8 cellular contexts compared by ENCODE assay signal in genomic region chr10:86522385-86522855, GRCh38. TPM values are rescaled to one million over a fixed set of nuclear protein-coding genes. Genes with fewer than 3 reads are reported as not detected.
A peak's percentile ranks its signal among the peaks of the same experiment; 100 is the strongest.
DNase-seq lines count a peak whose midpoint lies in the region; ATAC-seq, FAIRE-seq and TF ChIP-seq lines count a peak whose summit lies in the region.

No MANE protein-coding gene starts in this region.

- 33% methylated on average over 13 of the region's 13 CpGs for WGBS in A549 (ENCODE audit: missing lambda C conversion rate)
- 8 to 14% (median 12%) methylated on average over 13 of the region's 13 CpGs for WGBS in stomach, 5 donors

- H3K4me3 ChIP-seq in A549 = peak overlapping the region; percentile 95
- H3K4me3 ChIP-seq in GM23338 = peak overlapping the region; percentile 96
- H3K4me3 ChIP-seq in iPS-15b (ENCODE audit: low read depth, low read length) = peak overlapping the region; percentile 84
- H3K4me3 ChIP-seq in stomach = peak overlapping the region; percentile 76 to 97 (median 93)

- no peak for TF ChIP-seq POLR2A in A549 (IDR thresholded peaks at IDR 0.05; ENCODE audit: low read length)
- no peak for TF ChIP-seq POLR2A in stomach (IDR thresholded peaks at IDR 0.05)

- no peak for TF ChIP-seq RAD21 in A549 (conservative IDR thresholded peaks at IDR 0.05 in 1 of 2, IDR thresholded peaks at IDR 0.05 in 1 of 2)

- H3K4me1 Mint-ChIP-seq in GM23338 = peaks cover 31% of the 10 kb centered on the region
- peaks cover 53% of the 10 kb centered on the region for H3K4me1 Mint-ChIP-seq in activated CD8-positive, alpha-beta T cell treated with anti-CD3 and anti-CD28 coated beads for 36 hours (ENCODE audit: low read depth)

- peaks cover 28% of the 10 kb centered on the region for H4K20me1 ChIP-seq in GM23338 (replicated peaks; ENCODE audit: insufficient read depth)

- POLR2A ChIA-PET in A549 (lab: Yijun Ruan, JAX) = interaction anchor here (0.7 to 2.1 kb wide), 4 partner anchors 10 to 122 kb away, joined by 3 to 13 read pairs (median 8); no protein-coding TSS in a partner anchor
- POLR2A ChIA-PET in activated CD8-positive, alpha-beta T cell treated with anti-CD3 and anti-CD28 coated beads for 36 hours (lab: Charles Lee) = interaction anchor here (0.9 to 2.4 kb wide), 4 partner anchors 12 to 122 kb away, joined by 3 to 11 read pairs (median 6); no protein-coding TSS in a partner anchor

- peak overlapping the region; percentile 86 for H3K4me3 Mint-ChIP-seq in GM23338
- H3K4me3 Mint-ChIP-seq in activated CD8-positive, alpha-beta T cell treated with anti-CD3 and anti-CD28 coated beads for 36 hours = peak overlapping the region; percentile 89

- H3K27ac ChIP-seq in A549 (peak overlapping the region; percentile 89 to 98), GM23338 (ENCODE audit: low read depth) (no peak overlapping the region), stomach (peak overlapping the region; percentile 88 to 99 (median 99))

- intact Hi-C loops in activated CD8-positive, alpha-beta T cell treated with anti-CD3 and anti-CD28 coated beads for 36 hours (cut with micrococcal nuclease) = loop anchor here (5.0 kb wide), 1 partner anchor 120 kb away; no protein-coding TSS in a partner anchor
- intact Hi-C loops in stomach (cut with DNase I; ENCODE audit: low total_unique reads) = no loop called here

- peaks cover 11% of the 10 kb centered on the region for H3K27me3 Mint-ChIP-seq in GM23338 (ENCODE audit: insufficient read depth, low read depth, poor library complexity)
- H3K27me3 Mint-ChIP-seq in activated CD8-positive, alpha-beta T cell treated with anti-CD3 and anti-CD28 coated beads for 36 hours = no peaks in the 10 kb centered on the region

- H3K9ac ChIP-seq in iPS-15b (ENCODE audit: low read depth, low read length) = peak overlapping the region; percentile 63

- no peaks in the 10 kb centered on the region for H3K9me2 ChIP-seq in GM23338 (ENCODE audit: insufficient read depth)

- H3K9me3 ChIP-seq in A549 (no peaks in the 10 kb centered on the region), iPS-15b (ENCODE audit: control insufficient read depth, insufficient read depth, low read length) (no peaks in the 10 kb centered on the region), stomach (no peaks in the 10 kb centered on the region)

- H3K36me3 ChIP-seq in GM23338 (ENCODE audit: insufficient read depth) (peaks cover 5% of the 10 kb centered on the region; the same call in 1 of the 2 replicates), iPS-15b (ENCODE audit: control insufficient read depth, insufficient read depth, low read length) (no peaks in the 10 kb centered on the region), stomach (peaks cover 0 to 8% (median 6%) of the 10 kb centered on the region in 4 donors)

- in situ Hi-C loops in KBM-7 (cut with MboI; ENCODE audit: low pct_unique_long_range_greater_than_20kb, low sequenced_read_pairs) = no loop called here

- peaks cover 40% of the 10 kb centered on the region for H3K4me1 ChIP-seq in A549
- peaks cover 26% of the 10 kb centered on the region for H3K4me1 ChIP-seq in GM23338 (ENCODE audit: insufficient read depth)
- peaks cover 8% of the 10 kb centered on the region for H3K4me1 ChIP-seq in iPS-15b (ENCODE audit: control insufficient read depth, insufficient read depth, low read length)
- peaks cover 33 to 64% (median 48%) of the 10 kb centered on the region in 4 donors for H3K4me1 ChIP-seq in stomach

- no peak for FAIRE-seq in A549 (lab: Jason Lieb, UNC)

- peaks cover 11% of the 10 kb centered on the region for H3K36me3 Mint-ChIP-seq in GM23338 (ENCODE audit: low read depth)
- H3K36me3 Mint-ChIP-seq in activated CD8-positive, alpha-beta T cell treated with anti-CD3 and anti-CD28 coated beads for 36 hours (ENCODE audit: low read depth) = peaks cover 26% of the 10 kb centered on the region

- CTCF ChIA-PET in A549 (lab: Yijun Ruan, JAX) = interaction anchor here (0.7 to 3.2 kb wide), 8 partner anchors 13 to 417 kb away, joined by 3 to 17 read pairs (median 4); no protein-coding TSS in a partner anchor
- CTCF ChIA-PET in activated CD8-positive, alpha-beta T cell treated with anti-CD3 and anti-CD28 coated beads for 36 hours (lab: Charles Lee) = interaction anchor here (0.9 to 3.3 kb wide), 3 partner anchors 11 to 477 kb away, joined by 3 to 15 read pairs (median 9); no protein-coding TSS in a partner anchor

- no peaks in the 10 kb centered on the region for H3K27me3 ChIP-seq in GM23338 (ENCODE audit: insufficient read depth)
- H3K27me3 ChIP-seq in iPS-15b (ENCODE audit: control insufficient read depth, insufficient read depth, low read length) = no peaks in the 10 kb centered on the region
- no peaks in the 10 kb centered on the region for H3K27me3 ChIP-seq in stomach

- ATAC-seq in A549 (no peak), GM23338 (no peak), HG03095 (IDR thresholded peaks at IDR 0.05; ENCODE audit: unreplicated experiment) (no peak), HG02571 (IDR thresholded peaks at IDR 0.05; ENCODE audit: unreplicated experiment) (no peak)
- no peak for ATAC-seq in activated CD8-positive, alpha-beta T cell treated with anti-CD3 and anti-CD28 coated beads for 36 hours

- no peaks in the 10 kb centered on the region for H3F3A ChIP-seq in GM23338 (replicated peaks; ENCODE audit: low read depth)

- DNase-seq in A549 (ENCODE audit: low read depth in 1 of 2, low spot score in 1 of 2) = no peak
- DNase-seq in GM23338 (ENCODE audit: low spot score) = no peak
- DNase-seq in activated CD8-positive, alpha-beta T cell treated with anti-CD3 and anti-CD28 coated beads for 36 hours = no peak
- no peak for DNase-seq in stomach
- no peak for DNase-seq in KBM-7

- H3K79me2 ChIP-seq in GM23338 (replicated peaks; ENCODE audit: insufficient read depth) = peaks cover 54% of the 10 kb centered on the region

- TF ChIP-seq CTCF in A549 (IDR thresholded peaks at IDR 0.05) (no peak), GM23338 (conservative IDR thresholded peaks at IDR 0.05; ENCODE audit: low read depth in 2 of 2) (no peak), stomach (IDR thresholded peaks at IDR 0.05) (no peak)
- TF ChIP-seq CTCF in activated CD8-positive, alpha-beta T cell treated with anti-CD3 and anti-CD28 coated beads for 36 hours (IDR thresholded peaks at IDR 0.05) = no peak

- peak overlapping the region; percentile 9; the same call in 1 of the 2 replicates for H3K27ac Mint-ChIP-seq in GM23338
- peak overlapping the region; percentile 97 for H3K27ac Mint-ChIP-seq in activated CD8-positive, alpha-beta T cell treated with anti-CD3 and anti-CD28 coated beads for 36 hours

- H3K9me3 Mint-ChIP-seq in GM23338 = no peaks in the 10 kb centered on the region
- no peaks in the 10 kb centered on the region for H3K9me3 Mint-ChIP-seq in activated CD8-positive, alpha-beta T cell treated with anti-CD3 and anti-CD28 coated beads for 36 hours

- no peak for TF ChIP-seq EP300 in A549 (IDR thresholded peaks at IDR 0.05)
- TF ChIP-seq EP300 in stomach (IDR thresholded peaks at IDR 0.05) = no peak

- H3K4me2 ChIP-seq in A549 (peak overlapping the region; percentile 95), GM23338 (peak overlapping the region; percentile 99)

- H2AFZ ChIP-seq in GM23338 = peak overlapping the region; percentile 80; the same call in 1 of the 2 replicates

TF ChIP-seq in A549, 52 proteins besides CTCF, POLR2A, EP300 and RAD21 (continues in another document):
- TF ChIP-seq NFE2L2 (conservative IDR thresholded peaks at IDR 0.05; ENCODE audit: low read length) = no peak
- TF ChIP-seq CEBPB (IDR thresholded peaks at IDR 0.05) = no peak
- TF ChIP-seq BHLHE40 (IDR thresholded peaks at IDR 0.05; ENCODE audit: low read depth, low read length) = no peak
- no peak for TF ChIP-seq JUN (IDR thresholded peaks at IDR 0.05)
- no peak for TF ChIP-seq GATA3 (IDR thresholded peaks at IDR 0.05; ENCODE audit: borderline replicate concordance)
- no peak for TF ChIP-seq CHD2 (IDR thresholded peaks at IDR 0.05; ENCODE audit: low read length, partially characterized antibody)
- TF ChIP-seq ZC3H11A (IDR thresholded peaks at IDR 0.05) = no peak

TF ChIP-seq in GM23338, 12 proteins besides CTCF, POLR2A, EP300 and RAD21 (continues in another document):
- TF ChIP-seq JUNB (IDR thresholded peaks at IDR 0.05; ENCODE audit: unreplicated experiment) (no peak), REST (IDR thresholded peaks at IDR 0.05; ENCODE audit: unreplicated experiment) (no peak)

RNA-seq across cellular contexts. Expression of gene WAPL, which starts 0.8 kb away (rescaled TPM):
- polyA plus RNA-seq in A549 (2011; rRNA removed) = 20.1 and 25.6 TPM in 2 replicates
- 5.4 and 5.8 TPM in 2 replicates for polyA plus RNA-seq in A549 (2012; cell fraction: cytosol; rRNA removed)
- polyA plus RNA-seq in A549 (2012; cell fraction: nucleus; rRNA removed) = 3.5 and 5.5 TPM in 2 replicates
- polyA plus RNA-seq in A549 (2017; fragmentation: RNase III; extraction: RNeasy Plus Mini Kit Qiagen cat#74134 plus additional on column Dnase treatment) = 15.4 to 16.6 TPM (median 15.7 TPM) in 3 replicates
- polyA minus RNA-seq in A549 (2011; rRNA and poly(A)+ RNA removed) = 20.0 and 21.5 TPM in 2 replicates
- total RNA-seq in GM23338 (2014; rRNA removed; shearing (Covaris generic)) = 60.8 and 67.9 TPM in 2 replicates
- 23.6 and 25.2 TPM in 2 replicates for polyA plus RNA-seq in GM23338 (2016; fragmentation: Nextera tagmentation; extraction: Ambion mirVana)
- total RNA-seq in activated CD8-positive, alpha-beta T cell treated with anti-CD3 and anti-CD28 coated beads for 36 hours = 10 to 100 TPM; 40.9 to 42.0 TPM
- total RNA-seq in stomach = 100 to 1,000 TPM in 1 of 5 donors, 10 to 100 TPM in 4; 17.7 to 100 (median 41.0) TPM
- polyA plus RNA-seq in stomach = 10 to 100 TPM; 11.7 to 13.9 (median 13.1) TPM
